ENCODE assay signal across 1 cellular context in the genomic region with DNA sequence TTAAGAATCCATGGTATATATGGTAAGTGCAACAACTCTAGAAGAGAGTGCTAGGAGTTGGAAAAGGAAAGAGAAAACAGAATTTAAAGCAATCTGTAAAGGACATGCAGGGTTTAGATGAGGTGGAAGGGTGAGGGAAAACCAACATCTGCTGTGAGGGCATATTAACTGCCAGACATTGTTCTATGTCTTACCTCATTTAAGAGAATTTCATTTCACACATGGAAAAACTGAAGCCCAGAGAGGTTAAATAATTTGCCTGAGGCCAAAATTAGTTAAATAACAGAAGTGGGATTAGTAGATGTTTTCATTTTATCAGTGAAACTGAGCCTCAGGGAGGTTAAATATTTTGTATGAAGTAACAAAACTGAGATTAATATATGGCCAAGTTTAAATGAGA.
TF ChIP-seq lines count a peak whose summit lies in the region.

No MANE protein-coding gene starts in this region.

TF ChIP-seq in GM23338, 12 proteins besides CTCF, POLR2A, EP300 and RAD21 (continued from another document):
- TF ChIP-seq, protein P1, sequence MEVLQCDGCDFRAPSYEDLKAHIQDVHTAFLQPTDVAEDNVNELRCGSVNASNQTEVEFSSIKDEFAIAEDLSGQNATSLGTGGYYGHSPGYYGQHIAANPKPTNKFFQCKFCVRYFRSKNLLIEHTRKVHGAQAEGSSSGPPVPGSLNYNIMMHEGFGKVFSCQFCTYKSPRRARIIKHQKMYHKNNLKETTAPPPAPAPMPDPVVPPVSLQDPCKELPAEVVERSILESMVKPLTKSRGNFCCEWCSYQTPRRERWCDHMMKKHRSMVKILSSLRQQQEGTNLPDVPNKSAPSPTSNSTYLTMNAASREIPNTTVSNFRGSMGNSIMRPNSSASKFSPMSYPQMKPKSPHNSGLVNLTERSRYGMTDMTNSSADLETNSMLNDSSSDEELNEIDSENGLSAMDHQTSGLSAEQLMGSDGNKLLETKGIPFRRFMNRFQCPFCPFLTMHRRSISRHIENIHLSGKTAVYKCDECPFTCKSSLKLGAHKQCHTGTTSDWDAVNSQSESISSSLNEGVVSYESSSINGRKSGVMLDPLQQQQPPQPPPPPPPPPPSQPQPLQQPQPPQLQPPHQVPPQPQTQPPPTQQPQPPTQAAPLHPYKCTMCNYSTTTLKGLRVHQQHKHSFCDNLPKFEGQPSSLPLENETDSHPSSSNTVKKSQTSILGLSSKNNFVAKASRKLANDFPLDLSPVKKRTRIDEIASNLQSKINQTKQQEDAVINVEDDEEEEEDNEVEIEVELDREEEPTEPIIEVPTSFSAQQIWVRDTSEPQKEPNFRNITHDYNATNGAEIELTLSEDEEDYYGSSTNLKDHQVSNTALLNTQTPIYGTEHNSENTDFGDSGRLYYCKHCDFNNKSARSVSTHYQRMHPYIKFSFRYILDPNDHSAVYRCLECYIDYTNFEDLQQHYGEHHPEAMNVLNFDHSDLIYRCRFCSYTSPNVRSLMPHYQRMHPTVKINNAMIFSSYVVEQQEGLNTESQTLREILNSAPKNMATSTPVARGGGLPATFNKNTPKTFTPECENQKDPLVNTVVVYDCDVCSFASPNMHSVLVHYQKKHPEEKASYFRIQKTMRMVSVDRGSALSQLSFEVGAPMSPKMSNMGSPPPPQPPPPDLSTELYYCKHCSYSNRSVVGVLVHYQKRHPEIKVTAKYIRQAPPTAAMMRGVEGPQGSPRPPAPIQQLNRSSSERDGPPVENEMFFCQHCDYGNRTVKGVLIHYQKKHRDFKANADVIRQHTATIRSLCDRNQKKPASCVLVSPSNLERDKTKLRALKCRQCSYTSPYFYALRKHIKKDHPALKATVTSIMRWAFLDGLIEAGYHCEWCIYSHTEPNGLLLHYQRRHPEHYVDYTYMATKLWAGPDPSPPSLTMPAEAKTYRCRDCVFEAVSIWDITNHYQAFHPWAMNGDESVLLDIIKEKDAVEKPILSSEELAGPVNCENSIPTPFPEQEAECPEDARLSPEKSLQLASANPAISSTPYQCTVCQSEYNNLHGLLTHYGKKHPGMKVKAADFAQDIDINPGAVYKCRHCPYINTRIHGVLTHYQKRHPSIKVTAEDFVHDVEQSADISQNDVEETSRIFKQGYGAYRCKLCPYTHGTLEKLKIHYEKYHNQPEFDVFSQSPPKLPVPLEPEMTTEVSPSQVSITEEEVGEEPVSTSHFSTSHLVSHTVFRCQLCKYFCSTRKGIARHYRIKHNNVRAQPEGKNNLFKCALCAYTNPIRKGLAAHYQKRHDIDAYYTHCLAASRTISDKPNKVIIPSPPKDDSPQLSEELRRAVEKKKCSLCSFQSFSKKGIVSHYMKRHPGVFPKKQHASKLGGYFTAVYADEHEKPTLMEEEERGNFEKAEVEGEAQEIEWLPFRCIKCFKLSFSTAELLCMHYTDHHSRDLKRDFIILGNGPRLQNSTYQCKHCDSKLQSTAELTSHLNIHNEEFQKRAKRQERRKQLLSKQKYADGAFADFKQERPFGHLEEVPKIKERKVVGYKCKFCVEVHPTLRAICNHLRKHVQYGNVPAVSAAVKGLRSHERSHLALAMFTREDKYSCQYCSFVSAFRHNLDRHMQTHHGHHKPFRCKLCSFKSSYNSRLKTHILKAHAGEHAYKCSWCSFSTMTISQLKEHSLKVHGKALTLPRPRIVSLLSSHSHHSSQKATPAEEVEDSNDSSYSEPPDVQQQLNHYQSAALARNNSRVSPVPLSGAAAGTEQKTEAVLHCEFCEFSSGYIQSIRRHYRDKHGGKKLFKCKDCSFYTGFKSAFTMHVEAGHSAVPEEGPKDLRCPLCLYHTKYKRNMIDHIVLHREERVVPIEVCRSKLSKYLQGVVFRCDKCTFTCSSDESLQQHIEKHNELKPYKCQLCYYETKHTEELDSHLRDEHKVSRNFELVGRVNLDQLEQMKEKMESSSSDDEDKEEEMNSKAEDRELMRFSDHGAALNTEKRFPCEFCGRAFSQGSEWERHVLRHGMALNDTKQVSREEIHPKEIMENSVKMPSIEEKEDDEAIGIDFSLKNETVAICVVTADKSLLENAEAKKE (CRISPR knock-in tag; IDR thresholded peaks at IDR 0.05), result no peak
- no peak for TF ChIP-seq EZH2 (IDR thresholded peaks at IDR 0.05; ENCODE audit: low read depth, unreplicated experiment)
- TF ChIP-seq EZH2phosphoT487 (IDR thresholded peaks at IDR 0.05; ENCODE audit: unreplicated experiment), result no peak
- no peak for TF ChIP-seq ETS1 (IDR thresholded peaks at IDR 0.05)
- TF ChIP-seq POLR2AphosphoS5 (IDR thresholded peaks at IDR 0.05; ENCODE audit: low read depth), result no peak
- no peak for TF ChIP-seq ZNF114 (CRISPR knock-in tag; IDR thresholded peaks at IDR 0.05)
- no peak for TF ChIP-seq NANOG (IDR thresholded peaks at IDR 0.05; ENCODE audit: borderline replicate concordance)
